In the genomic region with DNA sequence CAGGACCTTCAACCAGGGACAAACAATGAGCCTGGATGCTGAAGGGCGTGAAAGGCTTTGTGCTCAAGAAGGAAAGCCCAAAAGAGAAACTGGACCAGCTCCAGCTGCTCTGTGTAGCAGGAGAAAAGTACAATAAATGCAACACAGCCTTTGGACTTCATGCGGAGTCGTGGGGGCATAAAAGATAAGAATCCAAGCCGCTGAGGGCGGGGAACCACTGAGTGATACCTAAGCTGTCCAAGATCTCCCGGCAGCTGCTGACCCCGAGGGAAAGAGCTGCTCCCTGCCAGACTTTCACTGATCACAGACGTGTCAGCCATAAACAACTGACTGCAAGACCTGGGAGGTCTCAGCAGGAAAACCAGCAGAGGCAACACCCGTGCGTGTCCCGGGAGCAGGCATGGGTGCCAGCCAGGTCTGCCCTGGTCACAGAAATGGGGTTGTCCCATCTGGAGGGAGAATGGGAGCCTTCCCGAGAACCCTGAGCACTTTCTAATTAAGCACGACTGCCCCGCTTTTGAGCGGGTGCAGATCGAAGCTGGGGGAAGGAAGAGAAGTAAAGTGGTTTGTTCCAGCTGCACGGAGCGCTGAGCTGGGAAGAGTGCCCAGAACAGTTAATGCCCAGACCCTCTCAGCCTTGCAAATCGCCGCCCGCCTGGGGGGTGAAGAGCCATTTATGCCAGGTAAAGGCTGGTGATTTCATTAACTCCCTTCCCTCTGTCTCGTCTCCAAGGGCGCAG, we compare ENCODE assay signal across 10 cellular contexts.
DNase-seq lines count a peak whose midpoint lies in the region; ATAC-seq and TF ChIP-seq lines count a peak whose summit lies in the region.
"Had no signal": no experiment of that assay in that cellular context is flagged by ENCODE, and none has a peak within 500 bp of the region (broad histone marks: within the 10 kb centered on the region; RNA-seq: fewer than 3 reads in every experiment).

No MANE protein-coding gene starts in this region.

- peaks cover 49% of the 10 kb centered on the region for H4K20me1 ChIP-seq in DND-41 (ENCODE audit: insufficient read depth, low read length)

- ATAC-seq in DND-41 (ENCODE audit: insufficient read depth, low read depth) (no peak), T-cell (replicated peaks in 1 of 4) (no peak), GM19455 (IDR thresholded peaks at IDR 0.05; ENCODE audit: unreplicated experiment) (no peak), GM18517 (IDR thresholded peaks at IDR 0.05; ENCODE audit: unreplicated experiment) (no peak)
- ATAC-seq: HCT116 had no signal

- H3K27me3 Mint-ChIP-seq in T-cell: peaks cover 21 to 37% of the 10 kb centered on the region in 2 donors

- H3K4me3 Mint-ChIP-seq in T-cell: no peak overlapping the region
- H3K4me3 Mint-ChIP-seq: activated naive CD8-positive, alpha-beta T cell treated with anti-CD3 and anti-CD28 coated beads, Interleukin-2, amount 10 ng/mL, durations not matched to agents 7 days and 5 days had no signal

- H3K4me3 ChIP-seq in DND-41 (ENCODE audit: low read depth in 1 of 2, low read length in 2 of 2) (no peak overlapping the region), epithelial cell of proximal tubule (ENCODE audit: low read depth, low read length) (peak overlapping the region; percentile 47)

- H3K36me3 Mint-ChIP-seq in T-cell: no peaks in the 10 kb centered on the region
- H3K36me3 Mint-ChIP-seq: activated naive CD8-positive, alpha-beta T cell treated with anti-CD3 and anti-CD28 coated beads, Interleukin-2, amount 10 ng/mL, durations not matched to agents 7 days and 5 days had no signal

- DNase-seq in DND-41 (no peak), NCI-H510A treated with DMSO at 0.1 percent for 48 hours (lab: John Stamatoyannopoulos, UW) (peak; percentile 99), epithelial cell of proximal tubule (ENCODE audit: low read depth) (no peak), retina (peak; percentile 73), T-cell (no peak)
- DNase-seq in activated CD8-positive, alpha-beta memory T cell treated with anti-CD3 and anti-CD28 coated beads, Interleukin-2, amount 50 U/mL, for 4 hours: no peak
- DNase-seq: activated naive CD8-positive, alpha-beta T cell treated with anti-CD3 and anti-CD28 coated beads, Interleukin-2, amount 10 ng/mL, durations not matched to agents 7 days and 5 days had no signal

- 0 out of 2 replicates have a peak overlapping the region, but pooled peaks have one; percentile 12 for H3K4me2 ChIP-seq in DND-41 (ENCODE audit: insufficient read depth, low read length)

- no peaks in the 10 kb centered on the region for H3K9me3 ChIP-seq in DND-41 (ENCODE audit: insufficient read depth, low read length, severe bottlenecking)

- H2AFZ ChIP-seq in DND-41 (ENCODE audit: low read depth, low read length): no peak overlapping the region

- POLR2A ChIA-PET in T-cell (lab: Charles Lee): no interaction called here

- CTCF ChIA-PET in T-cell (lab: Charles Lee): interaction anchor here in 1 of 2 donors (0.6 to 0.7 kb wide), 2 partner anchors 11 to 25 kb away, joined by 4 read pairs; no protein-coding TSS in a partner anchor

- peaks cover 28% of the 10 kb centered on the region for H3K27me3 ChIP-seq in DND-41 (ENCODE audit: insufficient read depth, low read length, poor library complexity)

- H3K9me3 Mint-ChIP-seq in T-cell: no peaks in the 10 kb centered on the region
- H3K9me3 Mint-ChIP-seq: activated naive CD8-positive, alpha-beta T cell treated with anti-CD3 and anti-CD28 coated beads, Interleukin-2, amount 10 ng/mL, durations not matched to agents 7 days and 5 days had no signal

- no peaks in the 10 kb centered on the region for H3K36me3 ChIP-seq in DND-41 (ENCODE audit: insufficient read depth, low read length)

- peaks cover 34% of the 10 kb centered on the region for H3K4me1 ChIP-seq in DND-41 (ENCODE audit: insufficient read depth, low read length)

- no peak for TF ChIP-seq CTCF in DND-41 (IDR thresholded peaks at IDR 0.05; ENCODE audit: borderline replicate concordance, extremely low read depth, low read length, poor library complexity, severe bottlenecking)
- no peak for TF ChIP-seq CTCF in epithelial cell of proximal tubule (conservative IDR thresholded peaks at IDR 0.05; ENCODE audit: low read depth, low read length)

- H3K79me2 ChIP-seq in DND-41 (ENCODE audit: insufficient read depth, low read length): no peaks in the 10 kb centered on the region

- no peak overlapping the region for H3K27ac ChIP-seq in DND-41 (ENCODE audit: low read length)

- no peak overlapping the region for H3K27ac Mint-ChIP-seq in T-cell
- H3K27ac Mint-ChIP-seq: activated naive CD8-positive, alpha-beta T cell treated with anti-CD3 and anti-CD28 coated beads, Interleukin-2, amount 10 ng/mL, durations not matched to agents 7 days and 5 days had no signal

- no peak overlapping the region for H3K9ac ChIP-seq in DND-41 (ENCODE audit: low read depth, low read length)

- H3K4me1 Mint-ChIP-seq in T-cell: peaks cover 28 to 39% (median 34%) of the 10 kb centered on the region in 3 donors

Comparison
In these comparisons a context has a peak if more than half of its experiments do, and no peak if none do; other contexts are left out.
1. DNase-seq: peak in NCI-H510A treated with DMSO at 0.1 percent for 48 hours (single experiment) and retina (single experiment); none in DND-41 (single experiment), epithelial cell of proximal tubule (single experiment), activated CD8-positive, alpha-beta memory T cell treated with anti-CD3 and anti-CD28 coated beads, Interleukin-2, amount 50 U/mL, for 4 hours (single experiment) and T-cell (0 of 34).